ENCODE assay signal across 9 cellular contexts in the genomic region with DNA sequence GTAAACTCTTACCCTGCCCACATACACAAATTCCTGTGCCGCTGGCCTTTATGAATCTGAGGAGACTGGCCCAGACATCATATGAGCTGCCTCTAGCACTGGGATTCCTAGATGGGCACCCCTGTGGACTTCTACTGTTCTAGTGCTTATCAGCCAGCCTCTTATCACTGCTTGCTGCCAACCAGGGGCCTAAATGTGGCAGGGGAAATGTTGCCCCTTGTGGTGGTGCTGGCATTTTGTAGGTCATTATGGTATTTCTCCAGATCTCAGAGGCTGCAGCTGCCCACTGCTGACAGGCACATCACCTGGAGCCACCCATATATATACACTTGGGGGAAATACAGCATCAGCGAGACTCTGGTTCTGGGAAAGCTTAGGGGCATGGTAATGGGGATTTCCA. TPM values are rescaled to one million over a fixed set of nuclear protein-coding genes. Genes with fewer than 3 reads are reported as not detected.
DNase-seq lines count a peak whose midpoint lies in the region; ATAC-seq, FAIRE-seq and TF ChIP-seq lines count a peak whose summit lies in the region.
"Had no signal": no experiment of that assay in that cellular context is flagged by ENCODE, and none has a peak within 500 bp of the region (broad histone marks: within the 10 kb centered on the region; RNA-seq: fewer than 3 reads in every experiment).

No MANE protein-coding gene starts in this region.

- H3K9me3 Mint-ChIP-seq in activated T-cell treated with anti-CD3 and anti-CD28 coated beads, Interleukin-2, amount 50 U/mL, for 72 hours = no peaks in the 10 kb centered on the region
- no peaks in the 10 kb centered on the region for H3K9me3 Mint-ChIP-seq in stimulated activated naive CD8-positive, alpha-beta T cell treated with anti-CD3 and anti-CD28 coated beads, Interleukin-15, Interleukin-2, amounts not matched to agents 100 ng/mL and 50 ng/mL, for 24 hours

- no peak overlapping the region for H3K27ac ChIP-seq in endothelial cell of umbilical vein (ENCODE audit: insufficient read depth, low read depth, low read length)

- H3K9me3 ChIP-seq in endothelial cell of umbilical vein (replicated peaks; ENCODE audit: control insufficient read depth, insufficient read depth, low read length) = no peaks in the 10 kb centered on the region

- no peak for TF ChIP-seq POLR2A in endothelial cell of umbilical vein (IDR thresholded peaks at IDR 0.05; ENCODE audit: low read depth, low read length)

- H3K4me1 ChIP-seq in endothelial cell of umbilical vein (ENCODE audit: control insufficient read depth, extremely low read depth, insufficient read depth, low read length) = peaks cover 10% of the 10 kb centered on the region

- POLR2A ChIA-PET in endothelial cell of umbilical vein (lab: Charles Lee) = no interaction called here

- H3K4me2 ChIP-seq in endothelial cell of umbilical vein (ENCODE audit: insufficient read depth, low read length) = no peak overlapping the region

- no peak overlapping the region for H3K9ac ChIP-seq in endothelial cell of umbilical vein (replicated peaks; ENCODE audit: extremely low read depth, insufficient read depth, low read length)

- H3K27me3 ChIP-seq in endothelial cell of umbilical vein (ENCODE audit: control insufficient read depth in 2 of 2, insufficient read depth in 2 of 2, low read length in 2 of 2) = no peaks in the 10 kb centered on the region

- no peaks in the 10 kb centered on the region for H3K36me3 ChIP-seq in endothelial cell of umbilical vein (ENCODE audit: control insufficient read depth in 2 of 2, extremely low read depth in 1 of 2, insufficient read depth in 2 of 2, low read length in 2 of 2)

- H3K27me3 Mint-ChIP-seq in activated T-cell treated with anti-CD3 and anti-CD28 coated beads, Interleukin-2, amount 50 U/mL, for 72 hours (ENCODE audit: low read depth) = no peaks in the 10 kb centered on the region
- H3K27me3 Mint-ChIP-seq in stimulated activated naive CD8-positive, alpha-beta T cell treated with anti-CD3 and anti-CD28 coated beads, Interleukin-15, Interleukin-2, amounts not matched to agents 100 ng/mL and 50 ng/mL, for 24 hours = no peaks in the 10 kb centered on the region

- dilution Hi-C loops in endothelial cell of umbilical vein (cut with MboI; ENCODE audit: extremely low pct_ligation_motif_present, low sequenced_read_pairs) = no loop called here

- no peaks in the 10 kb centered on the region for H4K20me1 ChIP-seq in endothelial cell of umbilical vein (replicated peaks; ENCODE audit: control insufficient read depth, extremely low read depth, insufficient read depth, low read length)

- no peak overlapping the region for H3K4me3 Mint-ChIP-seq in activated T-cell treated with anti-CD3 and anti-CD28 coated beads, Interleukin-2, amount 50 U/mL, for 72 hours
- H3K4me3 Mint-ChIP-seq in stimulated activated naive CD8-positive, alpha-beta T cell treated with anti-CD3 and anti-CD28 coated beads, Interleukin-15, Interleukin-2, amounts not matched to agents 100 ng/mL and 50 ng/mL, for 24 hours = no peak overlapping the region

- no TSS peak for BruUV-seq in endothelial cell of umbilical vein (replicated peaks; lab: Mats Ljungman, UMichigan)

- H3K27ac Mint-ChIP-seq in activated T-cell treated with anti-CD3 and anti-CD28 coated beads, Interleukin-2, amount 50 U/mL, for 72 hours = no peak overlapping the region
- peak overlapping the region; percentile 62 for H3K27ac Mint-ChIP-seq in stimulated activated naive CD8-positive, alpha-beta T cell treated with anti-CD3 and anti-CD28 coated beads, Interleukin-15, Interleukin-2, amounts not matched to agents 100 ng/mL and 50 ng/mL, for 24 hours

- H2AFZ ChIP-seq in endothelial cell of umbilical vein (ENCODE audit: low read depth, low read length) = no peak overlapping the region

- peak in 1 of 2 donors; percentile 15 for DNase-seq in activated T-cell treated with anti-CD3 and anti-CD28 coated beads, Interleukin-2, amount 50 U/mL, for 72 hours
- no peak for DNase-seq in activated T-cell treated with anti-CD3 and anti-CD28 coated beads, Interleukin-2, amount 50 U/mL, for 1 hour
- DNase-seq in NCI-H146 (lab: John Stamatoyannopoulos, UW) (peak; percentile 56), endothelial cell of umbilical vein (ENCODE audit: low read depth, low spot score) (no peak), T-helper 1 cell (no peak)

- FAIRE-seq in endothelial cell of umbilical vein (lab: Jason Lieb, UNC) = no peak

- intact Hi-C loops in endothelial cell of umbilical vein (cut with micrococcal nuclease) = no loop called here

- H3K4me1 Mint-ChIP-seq in activated T-cell treated with anti-CD3 and anti-CD28 coated beads, Interleukin-2, amount 50 U/mL, for 72 hours (ENCODE audit: low read depth) = peaks cover 36% of the 10 kb centered on the region
- H3K4me1 Mint-ChIP-seq in stimulated activated naive CD8-positive, alpha-beta T cell treated with anti-CD3 and anti-CD28 coated beads, Interleukin-15, Interleukin-2, amounts not matched to agents 100 ng/mL and 50 ng/mL, for 24 hours (ENCODE audit: low read depth) = peaks cover 34% of the 10 kb centered on the region

- ATAC-seq in activated T-cell treated with anti-CD3 and anti-CD28 coated beads, Interleukin-2, amount 50 U/mL, for 72 hours (replicated peaks in 1 of 2) = peak; percentile 45 to 49
- no peak for ATAC-seq in HG02763 (IDR thresholded peaks at IDR 0.05; ENCODE audit: unreplicated experiment)
- no peak for ATAC-seq in GM21526 (IDR thresholded peaks at IDR 0.05; ENCODE audit: low FRiP score, unreplicated experiment)

- peak; percentile 21 to 32 for TF ChIP-seq CTCF in endothelial cell of umbilical vein (IDR thresholded peaks at IDR 0.05; ENCODE audit: extremely low read depth in 1 of 2, insufficient read depth in 1 of 2, low read depth in 1 of 2, low read length in 2 of 2)

- no peak overlapping the region for H3K4me3 ChIP-seq in endothelial cell of umbilical vein (replicated peaks in 1 of 3; ENCODE audit: insufficient read depth in 1 of 3, low read depth in 1 of 3, low read length in 3 of 3)

- CTCF ChIA-PET in endothelial cell of umbilical vein (lab: Charles Lee) = interaction anchor here (1.2 to 1.8 kb wide), 7 partner anchors 12 to 239 kb away, joined by 3 to 7 read pairs (median 4); no protein-coding TSS in a partner anchor

- peaks cover 0 to 6% of the 10 kb centered on the region in 2 donors for H3K36me3 Mint-ChIP-seq in activated T-cell treated with anti-CD3 and anti-CD28 coated beads, Interleukin-2, amount 50 U/mL, for 72 hours (ENCODE audit: insufficient read depth in 2 of 2)
- peaks cover 19% of the 10 kb centered on the region for H3K36me3 Mint-ChIP-seq in stimulated activated naive CD8-positive, alpha-beta T cell treated with anti-CD3 and anti-CD28 coated beads, Interleukin-15, Interleukin-2, amounts not matched to agents 100 ng/mL and 50 ng/mL, for 24 hours (ENCODE audit: low read depth)

- H3K9me1 ChIP-seq in endothelial cell of umbilical vein (replicated peaks; ENCODE audit: control insufficient read depth, extremely low read depth, insufficient read depth, low read length) = no peaks in the 10 kb centered on the region

- H3K79me2 ChIP-seq in endothelial cell of umbilical vein (ENCODE audit: control insufficient read depth, insufficient read depth, low read length) = no peaks in the 10 kb centered on the region

TF ChIP-seq in endothelial cell of umbilical vein, 7 proteins besides CTCF, POLR2A, EP300 and RAD21:
- TF ChIP-seq GATA2 (IDR thresholded peaks at IDR 0.05; ENCODE audit: insufficient read depth, insufficient read length, low read depth, low read length) (no peak), FOS (IDR thresholded peaks at IDR 0.05; ENCODE audit: borderline replicate concordance, insufficient read depth, low read length) (no peak), EZH2 (IDR thresholded peaks at IDR 0.05; ENCODE audit: borderline replicate concordance, low read depth, low read length, severe bottlenecking) (no peak)

RNA-seq across cellular contexts. Expression of gene SFR1, which starts 5.4 kb away (rescaled TPM):
- total RNA-seq in activated T-cell treated with anti-CD3 and anti-CD28 coated beads, Interleukin-2, amount 50 U/mL, for 72 hours = 10 to 100 TPM; 16.0 to 16.3 TPM
- 8.3 and 8.9 TPM in 2 replicates for total RNA-seq in endothelial cell of umbilical vein
- 1.8 and 3.6 TPM in 2 replicates for polyA plus RNA-seq in endothelial cell of umbilical vein
- polyA plus RNA-seq in endothelial cell of umbilical vein (2011; cell fraction: cytosol; rRNA removed) = 4.2 and 4.5 TPM in 2 replicates
- 2.3 and 3.3 TPM in 2 replicates for polyA plus RNA-seq in endothelial cell of umbilical vein (2011; cell fraction: nucleus; rRNA removed)
- 4.8 and 10.3 TPM in 2 replicates for polyA plus RNA-seq in endothelial cell of umbilical vein (2012)
- 0.19 and 0.81 TPM in 2 replicates for polyA minus RNA-seq in endothelial cell of umbilical vein
- polyA minus RNA-seq in endothelial cell of umbilical vein (2011; cell fraction: cytosol; rRNA and poly(A)+ RNA removed) = 2.9 TPM
- 2.1 and 4.3 TPM in 2 replicates for polyA minus RNA-seq in endothelial cell of umbilical vein (2011; cell fraction: nucleus; rRNA and poly(A)+ RNA removed)

RNA-seq across cellular contexts. Expression of gene COL17A1, which starts 41.7 kb away (rescaled TPM):
- not detected for total RNA-seq in activated T-cell treated with anti-CD3 and anti-CD28 coated beads, Interleukin-2, amount 50 U/mL, for 72 hours
- 1.2 and 1.3 TPM in 2 replicates for total RNA-seq in endothelial cell of umbilical vein
- 0.11 and 0.57 TPM in 2 replicates for polyA plus RNA-seq in endothelial cell of umbilical vein
- 0.51 and 0.58 TPM in 2 replicates for polyA plus RNA-seq in endothelial cell of umbilical vein (2011; cell fraction: cytosol; rRNA removed)
- polyA plus RNA-seq in endothelial cell of umbilical vein (2011; cell fraction: nucleus; rRNA removed) = 1.1 and 1.7 TPM in 2 replicates
- 0.85 and 2.3 TPM in 2 replicates for polyA plus RNA-seq in endothelial cell of umbilical vein (2012)
- 0.15 and 0.17 TPM in 2 replicates for polyA minus RNA-seq in endothelial cell of umbilical vein
- 0.92 TPM for polyA minus RNA-seq in endothelial cell of umbilical vein (2011; cell fraction: cytosol; rRNA and poly(A)+ RNA removed)
- 0.24 and 0.29 TPM in 2 replicates for polyA minus RNA-seq in endothelial cell of umbilical vein (2011; cell fraction: nucleus; rRNA and poly(A)+ RNA removed)
- total RNA-seq: T-helper 2 cell treated with Interferon-gamma antibody and Interleukin-4, amounts not matched to agents 100 ng/mL and 5 ng/mL, for 36 hours had no signal

Comparison
In these comparisons a context has a peak if more than half of its experiments do, and no peak if none do; other contexts are left out.
1. ATAC-seq: peak in activated T-cell treated with anti-CD3 and anti-CD28 coated beads, Interleukin-2, amount 50 U/mL, for 72 hours (2 of 2); none in HG02763 (single experiment) and GM21526 (single experiment).